ENCODE assay signal across 20 cellular contexts in genomic region chr2:28993211-28993960, GRCh38. TPM values are rescaled to one million over a fixed set of nuclear protein-coding genes. Genes with fewer than 3 reads are reported as not detected.
DNase-seq lines count a peak whose midpoint lies in the region; ATAC-seq and TF ChIP-seq lines count a peak whose summit lies in the region.
"Had no signal": no experiment of that assay in that cellular context is flagged by ENCODE, and none has a peak within 500 bp of the region (broad histone marks: within the 10 kb centered on the region; RNA-seq: fewer than 3 reads in every experiment).

No MANE protein-coding gene starts in this region.

- ATAC-seq in GM19455 (IDR thresholded peaks at IDR 0.05; ENCODE audit: unreplicated experiment), result no peak
- no peak for ATAC-seq in HG03442 (IDR thresholded peaks at IDR 0.05; ENCODE audit: unreplicated experiment)

- H3K4me1 ChIP-seq in breast epithelium, result no peaks in the 10 kb centered on the region

- no peak overlapping the region for H3K27ac ChIP-seq in breast epithelium

- DNase-seq in MCF 10A (ENCODE audit: unreplicated experiment), result peak; percentile 75
- DNase-seq in breast epithelium (ENCODE audit: low spot score in 2 of 2), result no peak
- DNase-seq in myocyte (ENCODE audit: low read depth), result peak; percentile 70
- peak; percentile 62 for DNase-seq in ureter (ENCODE audit: low spot score)
- DNase-seq in endothelial cell (ENCODE audit: low spot score), result no peak
- DNase-seq: ACHN; activated CD4-positive, alpha-beta T cell treated with anti-CD3 and anti-CD28 coated beads, Interleukin-2, amount 10 ng/mL, durations not matched to agents 24 days and 14 days; activated T-cell treated with anti-CD3 and anti-CD28 coated beads for 4 hours; CD8-positive, alpha-beta memory T cell; mesenchymal stem cell; MG63; NCI-H2029 treated with DMSO at 0.1 percent for 48 hours; NCI-H774; stimulated activated CD4-positive, alpha-beta T cell treated with anti-CD3 and anti-CD28 coated beads, Interleukin-15, amount 100 ng/mL, for 24 hours; substantia nigra; T-helper 9 cell had no signal

- CTCF ChIA-PET in MCF 10A (lab: Yijun Ruan, JAX), result interaction anchor here (0.6 to 1.2 kb wide), 5 partner anchors 8 to 80 kb away, joined by 3 to 6 read pairs (median 3); no protein-coding TSS in a partner anchor

- TF ChIP-seq POLR2A in breast epithelium (IDR thresholded peaks at IDR 0.05), result no peak

- no peaks in the 10 kb centered on the region for H3K27me3 ChIP-seq in breast epithelium
- H3K27me3 ChIP-seq: MG63 had no signal

- H3K9me3 ChIP-seq in breast epithelium, result no peaks in the 10 kb centered on the region
- H3K9me3 ChIP-seq: MG63 had no signal

- peak overlapping the region; percentile 30 for H3K4me3 Mint-ChIP-seq in MCF 10A (ENCODE audit: unreplicated experiment)
- no peak overlapping the region for H3K4me3 Mint-ChIP-seq in dendritic cell treated with granulocyte-macrophage colony-stimulating factor and Interleukin-4, amounts not matched to agents 40 ng/mL and 50 ng/mL, for 4 days
- H3K4me3 Mint-ChIP-seq in endothelial cell (ENCODE audit: unreplicated experiment), result no peak overlapping the region
- H3K4me3 Mint-ChIP-seq: activated CD4-positive, alpha-beta T cell treated with anti-CD3 and anti-CD28 coated beads, Interleukin-2, amount 10 ng/mL, durations not matched to agents 24 days and 14 days; activated naive CD8-positive, alpha-beta T cell; CD8-positive, alpha-beta memory T cell had no signal

- intact Hi-C loops in MCF 10A (cut with micrococcal nuclease), result loop anchor here (2.0 kb wide), 1 partner anchor 35 kb away; no protein-coding TSS in a partner anchor
- intact Hi-C loops in breast epithelium (cut with DNase I; ENCODE audit: low total_unique reads), result no loop called here
- intact Hi-C loops in dendritic cell treated with granulocyte-macrophage colony-stimulating factor and Interleukin-4, amounts not matched to agents 40 ng/mL and 50 ng/mL, for 4 days (cut with micrococcal nuclease), result loop anchor here (10.0 kb wide), 1 partner anchor 501 kb away; no protein-coding TSS in a partner anchor

- H3K4me1 Mint-ChIP-seq in MCF 10A (ENCODE audit: insufficient read depth, unreplicated experiment) (peaks cover 40% of the 10 kb centered on the region), endothelial cell (ENCODE audit: unreplicated experiment) (no peaks in the 10 kb centered on the region)
- H3K4me1 Mint-ChIP-seq in dendritic cell treated with granulocyte-macrophage colony-stimulating factor and Interleukin-4, amounts not matched to agents 40 ng/mL and 50 ng/mL, for 4 days (ENCODE audit: low read depth), result peaks cover 60% of the 10 kb centered on the region
- H3K4me1 Mint-ChIP-seq: activated CD4-positive, alpha-beta T cell treated with anti-CD3 and anti-CD28 coated beads, Interleukin-2, amount 10 ng/mL, durations not matched to agents 24 days and 14 days had no signal

- no TSS peak for BruUV-seq in MCF 10A (replicated peaks; lab: Mats Ljungman, UMichigan)

- no peak for TF ChIP-seq CTCF in MCF 10A (IDR thresholded peaks at IDR 0.05; ENCODE audit: unreplicated experiment)
- no peak for TF ChIP-seq CTCF in breast epithelium (IDR thresholded peaks at IDR 0.05)
- TF ChIP-seq CTCF in endothelial cell (IDR thresholded peaks at IDR 0.05; ENCODE audit: unreplicated experiment), result no peak

- no peak overlapping the region for H3K4me3 ChIP-seq in breast epithelium
- H3K4me3 ChIP-seq: MG63 had no signal

- no peaks in the 10 kb centered on the region for H3K9me3 Mint-ChIP-seq in MCF 10A (ENCODE audit: unreplicated experiment)
- H3K9me3 Mint-ChIP-seq in dendritic cell treated with granulocyte-macrophage colony-stimulating factor and Interleukin-4, amounts not matched to agents 40 ng/mL and 50 ng/mL, for 4 days, result no peaks in the 10 kb centered on the region
- H3K9me3 Mint-ChIP-seq in endothelial cell (ENCODE audit: unreplicated experiment), result no peaks in the 10 kb centered on the region
- H3K9me3 Mint-ChIP-seq: activated CD4-positive, alpha-beta T cell treated with anti-CD3 and anti-CD28 coated beads, Interleukin-2, amount 10 ng/mL, durations not matched to agents 24 days and 14 days; CD8-positive, alpha-beta memory T cell had no signal

- no peaks in the 10 kb centered on the region for H3K36me3 Mint-ChIP-seq in MCF 10A (ENCODE audit: insufficient read depth, unreplicated experiment)
- H3K36me3 Mint-ChIP-seq in dendritic cell treated with granulocyte-macrophage colony-stimulating factor and Interleukin-4, amounts not matched to agents 40 ng/mL and 50 ng/mL, for 4 days (ENCODE audit: low read depth), result no peaks in the 10 kb centered on the region
- H3K36me3 Mint-ChIP-seq in endothelial cell (ENCODE audit: low read depth, unreplicated experiment), result no peaks in the 10 kb centered on the region
- H3K36me3 Mint-ChIP-seq: activated naive CD8-positive, alpha-beta T cell; CD8-positive, alpha-beta memory T cell had no signal

- POLR2A ChIA-PET in MCF 10A (lab: Yijun Ruan, JAX), result interaction anchor here (0.5 to 1.0 kb wide), 4 partner anchors 9 to 135 kb away, joined by 3 to 5 read pairs (median 4); no protein-coding TSS in a partner anchor

- H3K27ac Mint-ChIP-seq in MCF 10A (ENCODE audit: low read depth, unreplicated experiment) (peak overlapping the region; percentile 96), endothelial cell (ENCODE audit: unreplicated experiment) (no peak overlapping the region)
- peak overlapping the region; percentile 82 for H3K27ac Mint-ChIP-seq in dendritic cell treated with granulocyte-macrophage colony-stimulating factor and Interleukin-4, amounts not matched to agents 40 ng/mL and 50 ng/mL, for 4 days
- H3K27ac Mint-ChIP-seq: activated CD4-positive, alpha-beta T cell treated with anti-CD3 and anti-CD28 coated beads, Interleukin-2, amount 10 ng/mL, durations not matched to agents 24 days and 14 days; activated naive CD8-positive, alpha-beta T cell had no signal

- H3K27me3 Mint-ChIP-seq in MCF 10A (ENCODE audit: insufficient read depth, unreplicated experiment) (no peaks in the 10 kb centered on the region), endothelial cell (ENCODE audit: unreplicated experiment) (peaks cover 10% of the 10 kb centered on the region)
- H3K27me3 Mint-ChIP-seq in dendritic cell treated with granulocyte-macrophage colony-stimulating factor and Interleukin-4, amounts not matched to agents 40 ng/mL and 50 ng/mL, for 4 days, result peaks cover 3% of the 10 kb centered on the region
- H3K27me3 Mint-ChIP-seq: activated naive CD8-positive, alpha-beta T cell; CD8-positive, alpha-beta memory T cell had no signal

- H3K36me3 ChIP-seq in breast epithelium, result no peaks in the 10 kb centered on the region
- H3K36me3 ChIP-seq: MG63 had no signal

RNA-seq across cellular contexts. Expression of gene TOGARAM2, which starts 12.3 kb away (rescaled TPM):
- total RNA-seq in MCF 10A (2022), result 0.16 TPM in 1 of 2 replicates, not detected in the other
- 1 to 10 TPM in 1 of 3 donors, under 1 TPM in 2; 0.15 to 2.7 (median 0.33) TPM for total RNA-seq in breast epithelium
- 1.0 and 1.7 TPM in 2 replicates for total RNA-seq in myocyte
- 1.1 TPM for polyA plus RNA-seq in myocyte (2012)
- total RNA-seq in ureter, result 0.31 TPM
- total RNA-seq in endothelial cell (ENCODE audit: unreplicated experiment), result 0.23 TPM

Comparison
In these comparisons a context has a peak if more than half of its experiments do, and no peak if none do; other contexts are left out.
1. DNase-seq: peak in MCF 10A (single experiment), myocyte (single experiment) and ureter (single experiment); none in breast epithelium (0 of 2) and endothelial cell (single experiment).